8 cellular contexts compared by ENCODE assay signal in the genomic region with DNA sequence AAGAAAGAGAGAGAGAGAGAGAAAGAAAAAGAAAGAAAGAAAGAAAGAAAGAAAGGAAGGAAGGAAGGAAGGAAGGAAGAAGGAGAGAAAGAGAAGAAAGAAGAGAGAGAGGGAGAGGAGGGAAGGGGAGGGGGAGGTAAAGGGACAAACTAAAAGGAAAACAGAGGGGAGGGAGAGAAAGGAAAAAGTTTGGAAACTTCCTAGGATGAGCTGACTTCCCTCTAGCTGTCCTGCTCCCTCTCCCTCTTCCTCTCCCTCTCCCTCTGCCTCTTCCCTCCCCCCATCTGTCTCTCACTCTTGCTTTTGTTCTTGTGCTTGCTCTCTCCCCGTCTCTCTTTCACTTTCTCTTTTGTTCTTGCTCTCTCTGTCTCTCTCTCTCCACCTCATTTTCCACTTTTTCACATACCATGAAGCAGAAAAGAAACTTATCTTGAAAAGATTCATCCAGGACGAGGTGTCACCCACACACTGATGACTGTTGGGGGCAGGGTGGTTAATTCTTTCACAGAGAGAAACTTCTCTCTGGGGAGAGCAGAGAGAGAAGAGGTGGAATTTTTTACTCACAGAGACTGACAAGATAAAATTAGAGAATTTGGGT. TPM values are rescaled to one million over a fixed set of nuclear protein-coding genes. Genes with fewer than 3 reads are reported as not detected.
DNase-seq lines count a peak whose midpoint lies in the region; ATAC-seq, FAIRE-seq and TF ChIP-seq lines count a peak whose summit lies in the region.

No MANE protein-coding gene starts in this region.

- no peaks in the 10 kb centered on the region for H3K9me3 Mint-ChIP-seq in stimulated activated naive CD8-positive, alpha-beta T cell treated with anti-CD3 and anti-CD28 coated beads, Interleukin-15, Interleukin-2, amounts not matched to agents 100 ng/mL and 50 ng/mL, for 24 hours

- H3K27me3 Mint-ChIP-seq in stimulated activated naive CD8-positive, alpha-beta T cell treated with anti-CD3 and anti-CD28 coated beads, Interleukin-15, Interleukin-2, amounts not matched to agents 100 ng/mL and 50 ng/mL, for 24 hours = no peaks in the 10 kb centered on the region

- WGBS in K562 (ENCODE audit: insufficient coverage, low coverage, missing lambda C conversion rate) = 4% methylated on average over 2 of the region's 2 CpGs

- H4K20me1 ChIP-seq in OCI-LY1 (ENCODE audit: insufficient read depth, low read length) (no peaks in the 10 kb centered on the region), K562 (replicated peaks; ENCODE audit: control insufficient read depth, insufficient read depth, low read length) (no peaks in the 10 kb centered on the region)

- no peak for TF ChIP-seq EP300 in K562 (IDR thresholded peaks at IDR 0.05; ENCODE audit: low read length)

- H2AFZ ChIP-seq in OCI-LY1 (ENCODE audit: low read length) (peak overlapping the region; percentile 98; the same call in 1 of the 2 replicates), K562 (ENCODE audit: low read depth, low read length) (no peak overlapping the region)

- H3K4me2 ChIP-seq in OCI-LY1 (ENCODE audit: low read length) (peak overlapping the region; percentile 92), K562 (ENCODE audit: insufficient read depth, low read length) (no peak overlapping the region)

- no peaks in the 10 kb centered on the region for H3K9me1 ChIP-seq in K562 (ENCODE audit: control insufficient read depth, insufficient read depth, low read length)

- no peaks in the 10 kb centered on the region for H3K27me3 ChIP-seq in BJ (ENCODE audit: control insufficient read depth, insufficient read depth, low read length)
- H3K27me3 ChIP-seq in OCI-LY1 (ENCODE audit: insufficient read depth, low read length) = no peaks in the 10 kb centered on the region; the same call in 1 of the 2 replicates
- H3K27me3 ChIP-seq in K562 (ENCODE audit: control insufficient read depth in 2 of 2, insufficient read depth in 2 of 2, low read length in 2 of 2) = peaks cover 15 to 44% of the 10 kb centered on the region in 2 experiments
- no peaks in the 10 kb centered on the region for H3K27me3 ChIP-seq in mucosa of rectum (ENCODE audit: control insufficient read depth in 2 of 2, insufficient read depth in 2 of 2, low read length in 2 of 2)

- no TSS peak for BruUV-seq in K562 (replicated peaks; lab: Mats Ljungman, UMichigan)

- H3K27ac ChIP-seq in OCI-LY1 (ENCODE audit: low read depth, low read length, poor library complexity, severe bottlenecking) (no peak overlapping the region), K562 (ENCODE audit: extremely low read depth, low read depth, low read length) (no peak overlapping the region), mucosa of rectum (ENCODE audit: low read depth in 2 of 2, low read length in 2 of 2) (peak overlapping the region in 1 of 2 donors; percentile 52)

- TF ChIP-seq RAD21 in K562 (CRISPR knock-in tag; conservative IDR thresholded peaks at IDR 0.05 in 1 of 2, IDR thresholded peaks at IDR 0.05 in 1 of 2) = no peak

- peaks cover 17% of the 10 kb centered on the region for H3K4me1 ChIP-seq in OCI-LY1 (ENCODE audit: insufficient read depth, low read length, severe bottlenecking)
- no peaks in the 10 kb centered on the region for H3K4me1 ChIP-seq in K562 (replicated peaks in 1 of 2; ENCODE audit: control insufficient read depth in 2 of 2, insufficient read depth in 2 of 2, low read length in 2 of 2)
- H3K4me1 ChIP-seq in mucosa of rectum (ENCODE audit: control insufficient read depth in 2 of 2, insufficient read depth in 2 of 2, low read length in 2 of 2) = no peaks in the 10 kb centered on the region

- peak overlapping the region; percentile 98 for H3K27ac Mint-ChIP-seq in stimulated activated naive CD8-positive, alpha-beta T cell treated with anti-CD3 and anti-CD28 coated beads, Interleukin-15, Interleukin-2, amounts not matched to agents 100 ng/mL and 50 ng/mL, for 24 hours

- no peaks in the 10 kb centered on the region for H3K36me3 Mint-ChIP-seq in stimulated activated naive CD8-positive, alpha-beta T cell treated with anti-CD3 and anti-CD28 coated beads, Interleukin-15, Interleukin-2, amounts not matched to agents 100 ng/mL and 50 ng/mL, for 24 hours (ENCODE audit: low read depth)

- TF ChIP-seq CTCF in BJ (IDR thresholded peaks at IDR 0.05; ENCODE audit: insufficient read depth, low read depth, low read length) = no peak
- no peak for TF ChIP-seq CTCF in OCI-LY1 (IDR thresholded peaks at IDR 0.05; ENCODE audit: low read length)
- TF ChIP-seq CTCF in K562 (IDR thresholded peaks at IDR 0.05 in 2 of 3, conservative IDR thresholded peaks at IDR 0.05 in 1 of 3; ENCODE audit: insufficient read depth in 2 of 3, low read depth in 1 of 3, low read length in 3 of 3) = no peak

- no peak for FAIRE-seq in K562 (lab: Jason Lieb, UNC)

- POLR2A ChIA-PET in BJ (lab: Charles Lee) (no interaction called here), K562 (lab: Yijun Ruan, JAX) (no interaction called here)

- intact Hi-C loops in K562 (cut with micrococcal nuclease) = no loop called here

- CTCF ChIA-PET in BJ (lab: Yijun Ruan, JAX) = no interaction called here
- CTCF ChIA-PET in K562 (lab: Yijun Ruan, JAX; ENCODE audit: low intra/inter-chr PET ratio) = no interaction called here

- no peaks in the 10 kb centered on the region for H3K9me2 ChIP-seq in OCI-LY1 (ENCODE audit: low read depth, low read length)

- H3K36me3 ChIP-seq in BJ (ENCODE audit: control insufficient read depth, insufficient read depth, low read length) (no peaks in the 10 kb centered on the region), OCI-LY1 (ENCODE audit: insufficient read depth, low read length) (no peaks in the 10 kb centered on the region), K562 (ENCODE audit: control insufficient read depth, insufficient read depth, low read length) (no peaks in the 10 kb centered on the region), mucosa of rectum (ENCODE audit: control insufficient read depth in 2 of 2, insufficient read depth in 2 of 2, low read length in 2 of 2) (no peaks in the 10 kb centered on the region)

- DNase-seq in BJ (ENCODE audit: low read depth) = no peak
- DNase-seq in K562 (ENCODE audit: extremely low read depth in 1 of 4, low spot score in 3 of 4) = no peak
- no peak for DNase-seq in iPS-NIHi7 (ENCODE audit: extremely low spot score)
- DNase-seq in NCI-H2107 treated with DMSO at 0.1 percent for 48 hours (lab: John Stamatoyannopoulos, UW; ENCODE audit: unreplicated experiment) = no peak

- ATAC-seq in GM21825 (IDR thresholded peaks at IDR 0.05; ENCODE audit: unreplicated experiment) = peak; percentile 52
- no peak; the same call in 2 of the 3 replicates for ATAC-seq in K562

- H3K79me2 ChIP-seq in OCI-LY1 (ENCODE audit: insufficient read depth, low read length) (no peaks in the 10 kb centered on the region), K562 (ENCODE audit: control insufficient read depth, insufficient read depth, low read length) (no peaks in the 10 kb centered on the region)

- H3K4me3 Mint-ChIP-seq in stimulated activated naive CD8-positive, alpha-beta T cell treated with anti-CD3 and anti-CD28 coated beads, Interleukin-15, Interleukin-2, amounts not matched to agents 100 ng/mL and 50 ng/mL, for 24 hours = peak overlapping the region; percentile 75

- 0 out of 2 replicates have a peak, but pooled peaks cover 4% of the 10 kb centered on the region for H3F3A ChIP-seq in OCI-LY1 (ENCODE audit: insufficient read depth, low read length)

- in situ Hi-C loops in K562 (cut with MboI) = no loop called here

- TF ChIP-seq POLR2A in K562 (conservative IDR thresholded peaks at IDR 0.05) = no peak

- H3K4me3 ChIP-seq in BJ (ENCODE audit: low read depth, low read length) (peak overlapping the region; percentile 17), OCI-LY1 (ENCODE audit: low read depth, low read length, poor library complexity, severe bottlenecking) (peak overlapping the region; percentile 48), K562 (no peak overlapping the region), mucosa of rectum (ENCODE audit: low read length in 2 of 2) (peak overlapping the region; percentile 52 to 54)

- H3K9ac ChIP-seq in OCI-LY1 (ENCODE audit: low read length) = peak overlapping the region; percentile 54
- no peak overlapping the region for H3K9ac ChIP-seq in K562 (ENCODE audit: insufficient read depth in 1 of 2, low read depth in 2 of 2, low read length in 2 of 2)
- peak overlapping the region in 1 of 2 donors; percentile 38 for H3K9ac ChIP-seq in mucosa of rectum (ENCODE audit: low read depth in 1 of 2, low read length in 2 of 2)

- H3K9me3 ChIP-seq in OCI-LY1 (ENCODE audit: low read length) (no peaks in the 10 kb centered on the region), K562 (replicated peaks; ENCODE audit: control insufficient read depth, insufficient read depth, low read depth, low read length) (no peaks in the 10 kb centered on the region), mucosa of rectum (ENCODE audit: control insufficient read depth in 2 of 2, low read length in 2 of 2) (no peaks in the 10 kb centered on the region)

- H3K4me1 Mint-ChIP-seq in stimulated activated naive CD8-positive, alpha-beta T cell treated with anti-CD3 and anti-CD28 coated beads, Interleukin-15, Interleukin-2, amounts not matched to agents 100 ng/mL and 50 ng/mL, for 24 hours (ENCODE audit: low read depth) = peaks cover 58% of the 10 kb centered on the region

RNA-seq across cellular contexts. Expression of gene DUSP22, which starts 56.4 kb away (rescaled TPM):
- polyA plus RNA-seq in BJ (2011; rRNA removed) = 5.6 and 9.8 TPM in 2 replicates
- polyA minus RNA-seq in BJ (2011; rRNA and poly(A)+ RNA removed) = 5.0 and 5.1 TPM in 2 replicates
- total RNA-seq in K562 (2011; cell fraction: chromatin; rRNA removed; ENCODE audit: low replicate concordance) = 24.8 and 31.0 TPM in 2 replicates
- 15.9 and 18.3 TPM in 2 replicates for total RNA-seq in K562 (2011; cell fraction: nucleolus; rRNA removed)
- total RNA-seq in K562 (2011; cell fraction: nucleoplasm; rRNA removed) = 24.7 and 35.4 TPM in 2 replicates
- 11.8 and 14.0 TPM in 2 replicates for total RNA-seq in K562 (2014; rRNA removed)
- 10.3 and 12.3 TPM in 2 replicates for total RNA-seq in K562 (2014; rRNA removed; fragmentation: Illumina TruSeq; extraction: Trizol)
- total RNA-seq in K562 (2015; rRNA removed; fragmentation: Illumina TruSeq; extraction: Trizol) = 10.0 TPM in 2 replicates
- 19.4 TPM in 2 replicates for total RNA-seq in K562 (2021)
- polyA plus RNA-seq in K562 (2011; rRNA removed) = 10.4 and 14.3 TPM in 2 replicates
- 9.5 and 14.9 TPM in 2 replicates for polyA plus RNA-seq in K562 (2011; cell fraction: cytosol; rRNA removed)
- 50.7 and 53.8 TPM in 2 replicates for polyA plus RNA-seq in K562 (2011; cell fraction: nucleus; rRNA removed)
- 16.9 and 37.3 TPM in 2 replicates for polyA plus RNA-seq in K562 (2012)
- polyA plus RNA-seq in K562 (2014; fragmentation: Illumina TruSeq; extraction: Trizol) = 13.8 and 14.4 TPM in 2 replicates
- polyA plus RNA-seq in K562 (2014; fragmentation: Nextera tagmentation; extraction: Ambion mirVana) = 1 to 10 TPM; 9.3 to 9.6 TPM
- 14.7 and 17.5 TPM in 2 replicates for polyA plus RNA-seq in K562 (2014; rRNA removed)
- 7.9 and 8.9 TPM in 2 replicates for polyA minus RNA-seq in K562 (2011; rRNA and poly(A)+ RNA removed)
- 5.4 and 9.0 TPM in 2 replicates for polyA minus RNA-seq in K562 (2011; cell fraction: cytosol; rRNA and poly(A)+ RNA removed)
- polyA minus RNA-seq in K562 (2011; cell fraction: nucleus; rRNA and poly(A)+ RNA removed) = 10.0 and 16.2 TPM in 2 replicates
